In the genomic region with DNA sequence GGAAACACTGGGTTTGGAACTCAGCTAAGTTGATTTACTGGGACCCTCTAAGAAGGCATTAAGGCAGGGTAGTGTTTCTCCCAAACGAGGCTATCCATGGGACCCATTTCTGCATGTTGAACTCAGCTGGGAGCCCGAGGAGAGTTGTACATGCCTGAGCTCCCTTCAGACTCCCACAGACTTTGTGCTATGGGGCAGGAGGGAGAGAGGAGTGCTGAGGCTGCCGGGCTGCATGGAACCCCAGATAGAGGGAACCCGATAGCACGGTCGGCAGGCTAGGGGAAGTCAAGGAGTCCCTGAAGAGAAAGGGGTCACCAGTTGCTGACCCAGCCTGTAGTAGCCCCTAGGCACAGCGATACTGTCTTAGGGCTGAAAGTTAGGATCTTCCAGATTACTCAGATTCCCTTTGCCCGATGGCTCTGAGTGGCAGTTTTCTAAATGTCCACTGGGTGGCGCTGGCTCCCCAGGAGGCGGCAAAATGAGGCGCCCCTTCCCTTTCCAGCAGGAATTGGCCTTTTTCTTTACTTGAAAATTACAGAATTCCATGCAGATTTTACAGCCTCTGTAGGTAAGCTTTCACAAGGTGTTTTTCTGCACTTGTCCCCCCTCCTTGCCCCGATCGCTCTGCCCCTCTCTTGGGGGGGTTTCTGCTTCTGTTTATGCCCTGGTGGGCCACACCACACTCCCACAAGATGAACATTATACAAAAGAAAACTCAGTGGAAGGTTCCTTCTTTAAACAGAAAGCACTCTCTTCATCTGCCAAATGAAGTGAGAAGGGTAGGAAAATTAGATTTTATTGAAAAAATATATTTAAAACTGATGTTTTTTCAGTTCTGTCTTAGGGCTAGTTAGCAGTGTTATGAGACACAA, we compare ENCODE assay signal across 8 cellular contexts. TPM values are rescaled to one million over a fixed set of nuclear protein-coding genes. Genes with fewer than 3 reads are reported as not detected.
DNase-seq lines count a peak whose midpoint lies in the region; ATAC-seq, FAIRE-seq and TF ChIP-seq lines count a peak whose summit lies in the region.

No MANE protein-coding gene starts in this region.

- peaks cover 4% of the 10 kb centered on the region for H3K4me1 ChIP-seq in RWPE2 (ENCODE audit: insufficient read depth, poor library complexity, severe bottlenecking)
- peaks cover 0 to 13% (median 0%) of the 10 kb centered on the region in 3 donors for H3K4me1 ChIP-seq in pancreas
- H3K4me1 ChIP-seq in urinary bladder (ENCODE audit: insufficient read depth), result peaks cover 2% of the 10 kb centered on the region

- intact Hi-C loops in activated naive CD4-positive, alpha-beta T cell treated with anti-CD3 and anti-CD28 coated beads for 36 hours (cut with micrococcal nuclease), result loop anchor here (1.0 to 10.0 kb wide), 2 partner anchors 189 to 720 kb away; a partner anchor contains a TSS
- intact Hi-C loops in pancreas (cut with DNase I), result loop anchor here in 2 of 3 donors (10.0 kb wide), 3 partner anchors 130 to 190 kb away; a partner anchor contains a TSS

- H3K4me3 Mint-ChIP-seq in activated naive CD4-positive, alpha-beta T cell treated with anti-CD3 and anti-CD28 coated beads for 36 hours, result peak overlapping the region; percentile 51

- 44 to 46% methylated on average over 13 of the region's 13 CpGs for WGBS in pancreas, 2 donors
- WGBS in urinary bladder, result 37% methylated on average over 13 of the region's 13 CpGs

- H3K36me3 ChIP-seq in RWPE2 (ENCODE audit: low read depth) (peaks cover 45% of the 10 kb centered on the region), pancreas (peaks cover 0 to 3% (median 0%) of the 10 kb centered on the region in 3 donors), urinary bladder (ENCODE audit: insufficient read depth) (no peaks in the 10 kb centered on the region)

- H3K27ac Mint-ChIP-seq in activated naive CD4-positive, alpha-beta T cell treated with anti-CD3 and anti-CD28 coated beads for 36 hours, result peak overlapping the region; percentile 94

- H3K9me3 ChIP-seq in RWPE2 (ENCODE audit: severe bottlenecking) (no peaks in the 10 kb centered on the region), pancreas (no peaks in the 10 kb centered on the region)

- H3K27me3 Mint-ChIP-seq in activated naive CD4-positive, alpha-beta T cell treated with anti-CD3 and anti-CD28 coated beads for 36 hours (ENCODE audit: low read depth), result no peaks in the 10 kb centered on the region

- peak; percentile 96 for TF ChIP-seq CTCF in RWPE2 (IDR thresholded peaks at IDR 0.05; ENCODE audit: poor library complexity, severe bottlenecking)
- TF ChIP-seq CTCF in pancreas (IDR thresholded peaks at IDR 0.05), result peak; percentile 83 to 96 (median 90)

- no peaks in the 10 kb centered on the region for H3K27me3 ChIP-seq in RWPE2 (ENCODE audit: insufficient read depth, poor library complexity, severe bottlenecking)
- no peaks in the 10 kb centered on the region for H3K27me3 ChIP-seq in pancreas

- CTCF ChIA-PET in activated naive CD4-positive, alpha-beta T cell treated with anti-CD3 and anti-CD28 coated beads for 36 hours (lab: Charles Lee), result interaction anchor here (0.5 to 2.6 kb wide), 32 partner anchors 12 to 189 kb away, joined by 3 to 15 read pairs (median 4); a partner anchor contains a TSS

- peak overlapping the region; percentile 27 for H3K27ac ChIP-seq in RWPE2 (ENCODE audit: poor library complexity, severe bottlenecking)
- H3K27ac ChIP-seq in pancreas, result no peak overlapping the region
- H3K27ac ChIP-seq in urinary bladder (ENCODE audit: low read depth), result peak overlapping the region; percentile 26

- ATAC-seq in RWPE2 (ENCODE audit: low read depth), result peak; percentile 57
- peak; percentile 60 to 84 (median 76) for ATAC-seq in pancreas
- no peak for ATAC-seq in GM21825 (IDR thresholded peaks at IDR 0.05; ENCODE audit: unreplicated experiment)

- DNase-seq in COR-L47 (lab: John Stamatoyannopoulos, UW), result peak; percentile 17
- peak; percentile 32 for DNase-seq in HS-5 (ENCODE audit: low read depth)
- no peak for DNase-seq in RWPE2 (ENCODE audit: low spot score)
- peak; percentile 81 for DNase-seq in activated naive CD4-positive, alpha-beta T cell treated with anti-CD3 and anti-CD28 coated beads for 36 hours
- peak; percentile 37 for DNase-seq in globus pallidus (ENCODE audit: low spot score)
- peak in 5 of 6 donors; percentile 23 to 84 (median 48) for DNase-seq in pancreas

- H3K36me3 Mint-ChIP-seq in activated naive CD4-positive, alpha-beta T cell treated with anti-CD3 and anti-CD28 coated beads for 36 hours (ENCODE audit: low read depth), result peaks cover 20% of the 10 kb centered on the region

- peaks cover 34% of the 10 kb centered on the region for H3K4me1 Mint-ChIP-seq in activated naive CD4-positive, alpha-beta T cell treated with anti-CD3 and anti-CD28 coated beads for 36 hours (ENCODE audit: low read depth)

- no peaks in the 10 kb centered on the region for H3K9me3 Mint-ChIP-seq in activated naive CD4-positive, alpha-beta T cell treated with anti-CD3 and anti-CD28 coated beads for 36 hours

- no peak for FAIRE-seq in pancreas (lab: Jason Lieb, UNC)

- H3K4me3 ChIP-seq in RWPE2 (ENCODE audit: severe bottlenecking) (no peak overlapping the region), pancreas (no peak overlapping the region), urinary bladder (ENCODE audit: low read depth, low read length) (no peak overlapping the region)

RNA-seq across cellular contexts. Expression of a gene that starts 17.8 kb away (rescaled TPM):
- 10 to 100 TPM; 46.1 to 51.0 TPM for total RNA-seq in activated naive CD4-positive, alpha-beta T cell treated with anti-CD3 and anti-CD28 coated beads for 36 hours
- total RNA-seq in pancreas, result 10 to 100 TPM; 22.8 to 36.5 (median 30.5) TPM
- polyA plus RNA-seq in pancreas, result 10 to 100 TPM; 29.5 to 31.1 TPM
- 32.8 TPM for total RNA-seq in urinary bladder
- polyA plus RNA-seq in urinary bladder, result 35.3 TPM

RNA-seq across cellular contexts. Expression of a gene that starts 44.7 kb away (rescaled TPM):
- 10 to 100 TPM; 49.6 to 55.0 TPM for total RNA-seq in activated naive CD4-positive, alpha-beta T cell treated with anti-CD3 and anti-CD28 coated beads for 36 hours
- total RNA-seq in pancreas (10 to 100 TPM in 1 of 6 donors, 1 to 10 TPM in 5; 1.3 to 10.4 (median 3.2) TPM), urinary bladder (4.2 TPM)
- polyA plus RNA-seq in pancreas (1 to 10 TPM; 1.2 to 1.7 TPM), urinary bladder (8.5 TPM)

Comparison
In these comparisons a context has a peak if more than half of its experiments do, and no peak if none do; other contexts are left out.
1. H3K27ac ChIP-seq: peak in RWPE2 (single experiment) and urinary bladder (single experiment); none in pancreas (0 of 4).